ENCODE assay signal across 9 cellular contexts in genomic region chr7:23473848-23474097, GRCh38. TPM values are rescaled to one million over a fixed set of nuclear protein-coding genes. Genes with fewer than 3 reads are reported as not detected.
DNase-seq lines count a peak whose midpoint lies in the region; ATAC-seq lines count a peak whose summit lies in the region.
"Had no signal": no experiment of that assay in that cellular context is flagged by ENCODE, and none has a peak within 500 bp of the region (broad histone marks: within the 10 kb centered on the region; RNA-seq: fewer than 3 reads in every experiment).

No MANE protein-coding gene starts in this region.

- peak overlapping the region; percentile 88 for H4K8ac ChIP-seq in mesenchymal stem cell (ENCODE audit: low read length)

- H3K4me3 ChIP-seq in mesenchymal stem cell (ENCODE audit: insufficient read depth in 1 of 2, low read depth in 1 of 2, low read length in 2 of 2): peak overlapping the region; percentile 79 to 94

- no peaks in the 10 kb centered on the region for H3K79me1 ChIP-seq in mesenchymal stem cell (replicated peaks; ENCODE audit: low read length, poor library complexity, severe bottlenecking)

- peaks cover 0 to 95% of the 10 kb centered on the region in 2 experiments for H3K27me3 ChIP-seq in mesenchymal stem cell (ENCODE audit: control insufficient read depth in 1 of 2, insufficient read depth in 1 of 2, low read length in 2 of 2)

- H3K27ac ChIP-seq in mesenchymal stem cell (ENCODE audit: low read length, poor library complexity, severe bottlenecking): peak overlapping the region; percentile 85

- peak overlapping the region; percentile 78 for H3K4me3 Mint-ChIP-seq in activated CD8-positive, alpha-beta T cell treated with anti-CD3 and anti-CD28 coated beads, Interleukin-2, amount 10 ng/mL, durations not matched to agents 7 days and 5 days
- H3K4me3 Mint-ChIP-seq in T-cell: no peak overlapping the region

- H3K36me3 Mint-ChIP-seq in activated CD8-positive, alpha-beta T cell treated with anti-CD3 and anti-CD28 coated beads, Interleukin-2, amount 10 ng/mL, durations not matched to agents 7 days and 5 days (ENCODE audit: low read depth): peaks cover 5% of the 10 kb centered on the region
- no peaks in the 10 kb centered on the region for H3K36me3 Mint-ChIP-seq in T-cell

- peak; percentile 5 for DNase-seq in GM03348 (ENCODE audit: low spot score)
- DNase-seq in activated CD8-positive, alpha-beta T cell treated with anti-CD3 and anti-CD28 coated beads, Interleukin-2, amount 10 ng/mL, durations not matched to agents 7 days and 5 days: no peak
- no peak for DNase-seq in mesenchymal stem cell
- DNase-seq in hypothalamus (lab: John Stamatoyannopoulos, UW): no peak
- DNase-seq in NCI-H1436 (lab: John Stamatoyannopoulos, UW): no peak
- DNase-seq in T-cell: no peak

- no peak overlapping the region for H2AK5ac ChIP-seq in mesenchymal stem cell (ENCODE audit: low read length, severe bottlenecking)

- H3K9ac ChIP-seq in mesenchymal stem cell (ENCODE audit: low read length): peak overlapping the region; percentile 50

- H3K9me3 ChIP-seq in mesenchymal stem cell (ENCODE audit: control insufficient read depth, low read length): no peaks in the 10 kb centered on the region

- peak overlapping the region; percentile 83 to 95 for H3K4ac ChIP-seq in mesenchymal stem cell (ENCODE audit: low read depth in 1 of 2, low read length in 2 of 2)

- H2BK5ac ChIP-seq in mesenchymal stem cell (ENCODE audit: low read depth, low read length, poor library complexity, severe bottlenecking): peak overlapping the region; percentile 38

- H3K14ac ChIP-seq in mesenchymal stem cell (ENCODE audit: low read length in 2 of 2): peak overlapping the region in 1 of 2 experiments; percentile 99

- peak overlapping the region; percentile 100 for H3K4me2 ChIP-seq in mesenchymal stem cell (ENCODE audit: low read length, poor library complexity, severe bottlenecking)

- peaks cover 3% of the 10 kb centered on the region for H3K4me1 ChIP-seq in mesenchymal stem cell (ENCODE audit: control insufficient read depth, insufficient read depth, low read depth, low read length)

- peak overlapping the region; percentile 69 for H2BK15ac ChIP-seq in mesenchymal stem cell (ENCODE audit: low read depth, poor library complexity, severe bottlenecking)

- peak overlapping the region; percentile 97 to 99 for H3K18ac ChIP-seq in mesenchymal stem cell (ENCODE audit: low read depth in 1 of 2, low read length in 2 of 2)

- no peaks in the 10 kb centered on the region for H3K9me3 Mint-ChIP-seq in activated CD8-positive, alpha-beta T cell treated with anti-CD3 and anti-CD28 coated beads, Interleukin-2, amount 10 ng/mL, durations not matched to agents 7 days and 5 days (ENCODE audit: insufficient read depth)
- no peaks in the 10 kb centered on the region for H3K9me3 Mint-ChIP-seq in T-cell

- H3K27me3 Mint-ChIP-seq in activated CD8-positive, alpha-beta T cell treated with anti-CD3 and anti-CD28 coated beads, Interleukin-2, amount 10 ng/mL, durations not matched to agents 7 days and 5 days (ENCODE audit: low read depth): peaks cover 53% of the 10 kb centered on the region
- peaks cover 54 to 66% of the 10 kb centered on the region in 2 donors for H3K27me3 Mint-ChIP-seq in T-cell

- CTCF ChIA-PET in activated CD8-positive, alpha-beta T cell treated with anti-CD3 and anti-CD28 coated beads, Interleukin-2, amount 10 ng/mL, durations not matched to agents 7 days and 5 days (lab: Charles Lee): no interaction called here
- CTCF ChIA-PET in T-cell (lab: Charles Lee): no interaction called here

- H2AFZ ChIP-seq in mesenchymal stem cell (ENCODE audit: low read depth, low read length): peak overlapping the region; percentile 81

- POLR2A ChIA-PET in activated CD8-positive, alpha-beta T cell treated with anti-CD3 and anti-CD28 coated beads, Interleukin-2, amount 10 ng/mL, durations not matched to agents 7 days and 5 days (lab: Charles Lee): interaction anchor here (0.6 to 1.6 kb wide), 4 partner anchors 16 to 634 kb away, joined by 3 to 6 read pairs (median 3); partner anchors contain the start of gene MALSU1
- POLR2A ChIA-PET in T-cell (lab: Charles Lee): no interaction called here

- H4K91ac ChIP-seq in mesenchymal stem cell (ENCODE audit: low read length): peak overlapping the region; percentile 99

- peak overlapping the region; percentile 94 for H2BK120ac ChIP-seq in mesenchymal stem cell (ENCODE audit: low read depth, low read length)

- peaks cover 34% of the 10 kb centered on the region for H3K4me1 Mint-ChIP-seq in activated CD8-positive, alpha-beta T cell treated with anti-CD3 and anti-CD28 coated beads, Interleukin-2, amount 10 ng/mL, durations not matched to agents 7 days and 5 days (ENCODE audit: low read depth)
- peaks cover 25 to 30% (median 26%) of the 10 kb centered on the region in 3 donors for H3K4me1 Mint-ChIP-seq in T-cell

- under 1% methylated on average over 24 of the region's 24 CpGs for WGBS in mesenchymal stem cell

- H3K36me3 ChIP-seq in mesenchymal stem cell (ENCODE audit: control insufficient read depth in 1 of 2, insufficient read depth in 2 of 2, low read depth in 1 of 2, low read length in 2 of 2): no peaks in the 10 kb centered on the region

- H3K23ac ChIP-seq in mesenchymal stem cell (ENCODE audit: low read length in 2 of 2): peak overlapping the region in 1 of 2 experiments; percentile 95

- no peak overlapping the region for H3K27ac Mint-ChIP-seq in activated CD8-positive, alpha-beta T cell treated with anti-CD3 and anti-CD28 coated beads, Interleukin-2, amount 10 ng/mL, durations not matched to agents 7 days and 5 days
- no peak overlapping the region for H3K27ac Mint-ChIP-seq in T-cell

- peak; percentile 15 for ATAC-seq in HG02981 (IDR thresholded peaks at IDR 0.05; ENCODE audit: unreplicated experiment)
- ATAC-seq in activated CD8-positive, alpha-beta T cell treated with anti-CD3 and anti-CD28 coated beads, Interleukin-2, amount 10 ng/mL, durations not matched to agents 7 days and 5 days: peak; percentile 48
- ATAC-seq in HG03139 (IDR thresholded peaks at IDR 0.05; ENCODE audit: unreplicated experiment): no peak
- ATAC-seq in T-cell (replicated peaks in 1 of 4): no peak

- H2BK12ac ChIP-seq in mesenchymal stem cell (ENCODE audit: low read length in 2 of 2): peak overlapping the region; percentile 75 to 77

RNA-seq across cellular contexts. Expression of gene IGF2BP3, which starts 3.5 kb away (rescaled TPM):
- total RNA-seq in activated CD8-positive, alpha-beta T cell treated with anti-CD3 and anti-CD28 coated beads, Interleukin-2, amount 10 ng/mL, durations not matched to agents 7 days and 5 days: under 1 TPM; 0.52 to 0.55 TPM
- polyA plus RNA-seq in mesenchymal stem cell (2013, experiment 1 of 2): 122 TPM
- polyA plus RNA-seq in mesenchymal stem cell (2013, experiment 2 of 2): 117 TPM
- 1 to 10 TPM in 1 of 5 donors, under 1 TPM in 3, not detected in 1; 0.46 to 1.9 (median 0.55) TPM for total RNA-seq in T-cell

RNA-seq across cellular contexts. Expression of gene TRA2A, which starts 58.0 kb away (rescaled TPM):
- 100 to 1,000 TPM; 108 to 113 TPM for total RNA-seq in activated CD8-positive, alpha-beta T cell treated with anti-CD3 and anti-CD28 coated beads, Interleukin-2, amount 10 ng/mL, durations not matched to agents 7 days and 5 days
- 48.0 TPM for polyA plus RNA-seq in mesenchymal stem cell (2013, experiment 1 of 2)
- 49.3 TPM for polyA plus RNA-seq in mesenchymal stem cell (2013, experiment 2 of 2)
- 100 to 1,000 TPM; 105 to 246 (median 119) TPM for total RNA-seq in T-cell
- total RNA-seq: SK-MEL-5 had no signal

Comparison
In these comparisons a context has a peak if more than half of its experiments do, and no peak if none do; other contexts are left out.
1. ATAC-seq: peak in HG02981 (single experiment) and activated CD8-positive, alpha-beta T cell treated with anti-CD3 and anti-CD28 coated beads, Interleukin-2, amount 10 ng/mL, durations not matched to agents 7 days and 5 days (single experiment); none in HG03139 (single experiment) and T-cell (0 of 4).